In genomic region chr14:77206261-77206824, GRCh38 we compare ENCODE assay signal across 17 cellular contexts. TPM values are rescaled to one million over a fixed set of nuclear protein-coding genes. Genes with fewer than 3 reads are reported as not detected.
"Had no signal": no experiment of that assay in that cellular context is flagged by ENCODE, and none has a peak within 500 bp of the region (broad histone marks: within the 10 kb centered on the region; RNA-seq: fewer than 3 reads in every experiment).

No MANE protein-coding gene starts in this region.

- H3K27ac ChIP-seq: hepatocyte, left ventricle myocardium inferior, prostate gland, thoracic aorta, vagina had no signal

- H3K4me1 ChIP-seq: left ventricle myocardium inferior, prostate gland, vagina had no signal

- H3K36me3 ChIP-seq: left ventricle myocardium inferior, prostate gland, thoracic aorta, vagina had no signal

- H3K27me3 ChIP-seq: hepatocyte, vagina had no signal

- DNase-seq: activated CD4-positive, alpha-beta T cell treated with anti-CD3 and anti-CD28 coated beads for 1 hour; activated CD4-positive, alpha-beta T cell treated with anti-CD3 and anti-CD28 coated beads, Interleukin-2, amount 50 U/mL, for 1 hour; activated CD8-positive, alpha-beta T cell treated with anti-CD3 and anti-CD28 coated beads, Interleukin-2, amount 10 ng/mL, durations not matched to agents 7 days and 5 days; activated gamma-delta T cell; anterior cingulate cortex; effector memory CD4-positive, alpha-beta T cell; foreskin melanocyte; immature natural killer cell; left ventricle myocardium inferior; naive thymus-derived CD4-positive, alpha-beta T cell; stimulated activated CD4-positive, alpha-beta T cell treated with anti-CD3 and anti-CD28 coated beads, Interleukin-2, amount 100 ng/mL, for 48 hours; stimulated activated naive CD4-positive, alpha-beta T cell had no signal

- H3K4me2 ChIP-seq: hepatocyte had no signal

- H3K4me3 ChIP-seq: hepatocyte, left ventricle myocardium inferior, prostate gland, thoracic aorta, vagina had no signal

- H3K9me3 ChIP-seq: left ventricle myocardium inferior, prostate gland, thoracic aorta, vagina had no signal

- H2AFZ ChIP-seq: hepatocyte had no signal

- H3K79me2 ChIP-seq: hepatocyte had no signal

RNA-seq across cellular contexts. Expression of gene TMEM63C, which starts 24.7 kb away (rescaled TPM):
- total RNA-seq: endothelial cell of umbilical vein had no signal
- polyA plus RNA-seq: endothelial cell of umbilical vein; naive thymus-derived CD4-positive, alpha-beta T cell had no signal
